Comparison of ENCODE assay signal across 1 cellular context in genomic region chr17:41864837-41865595, GRCh38.
TF ChIP-seq lines count a peak whose summit lies in the region.

A gene with protein sequence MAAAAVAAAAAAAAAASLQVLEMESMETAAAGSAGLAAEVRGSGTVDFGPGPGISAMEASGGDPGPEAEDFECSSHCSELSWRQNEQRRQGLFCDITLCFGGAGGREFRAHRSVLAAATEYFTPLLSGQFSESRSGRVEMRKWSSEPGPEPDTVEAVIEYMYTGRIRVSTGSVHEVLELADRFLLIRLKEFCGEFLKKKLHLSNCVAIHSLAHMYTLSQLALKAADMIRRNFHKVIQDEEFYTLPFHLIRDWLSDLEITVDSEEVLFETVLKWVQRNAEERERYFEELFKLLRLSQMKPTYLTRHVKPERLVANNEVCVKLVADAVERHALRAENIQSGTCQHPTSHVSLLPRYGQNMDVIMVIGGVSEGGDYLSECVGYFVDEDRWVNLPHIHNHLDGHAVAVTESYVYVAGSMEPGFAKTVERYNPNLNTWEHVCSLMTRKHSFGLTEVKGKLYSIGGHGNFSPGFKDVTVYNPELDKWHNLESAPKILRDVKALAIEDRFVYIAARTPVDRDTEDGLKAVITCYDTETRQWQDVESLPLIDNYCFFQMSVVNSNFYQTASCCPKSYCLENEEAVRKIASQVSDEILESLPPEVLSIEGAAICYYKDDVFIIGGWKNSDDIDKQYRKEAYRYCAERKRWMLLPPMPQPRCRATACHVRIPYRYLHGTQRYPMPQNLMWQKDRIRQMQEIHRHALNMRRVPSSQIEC (minus strand): TSS chr17:41865423. CDS start chr17:41865370, 53 bp downstream.

TF ChIP-seq in K562, 482 proteins besides CTCF, POLR2A, EP300 and RAD21 (continued from another document and continues in another):
- TF ChIP-seq, protein P1, sequence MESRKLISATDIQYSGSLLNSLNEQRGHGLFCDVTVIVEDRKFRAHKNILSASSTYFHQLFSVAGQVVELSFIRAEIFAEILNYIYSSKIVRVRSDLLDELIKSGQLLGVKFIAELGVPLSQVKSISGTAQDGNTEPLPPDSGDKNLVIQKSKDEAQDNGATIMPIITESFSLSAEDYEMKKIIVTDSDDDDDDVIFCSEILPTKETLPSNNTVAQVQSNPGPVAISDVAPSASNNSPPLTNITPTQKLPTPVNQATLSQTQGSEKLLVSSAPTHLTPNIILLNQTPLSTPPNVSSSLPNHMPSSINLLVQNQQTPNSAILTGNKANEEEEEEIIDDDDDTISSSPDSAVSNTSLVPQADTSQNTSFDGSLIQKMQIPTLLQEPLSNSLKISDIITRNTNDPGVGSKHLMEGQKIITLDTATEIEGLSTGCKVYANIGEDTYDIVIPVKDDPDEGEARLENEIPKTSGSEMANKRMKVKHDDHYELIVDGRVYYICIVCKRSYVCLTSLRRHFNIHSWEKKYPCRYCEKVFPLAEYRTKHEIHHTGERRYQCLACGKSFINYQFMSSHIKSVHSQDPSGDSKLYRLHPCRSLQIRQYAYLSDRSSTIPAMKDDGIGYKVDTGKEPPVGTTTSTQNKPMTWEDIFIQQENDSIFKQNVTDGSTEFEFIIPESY (CRISPR knock-in tag; IDR thresholded peaks at IDR 0.05) = no peak
- no peak for TF ChIP-seq PURB (CRISPR knock-in tag; IDR thresholded peaks at IDR 0.05; ENCODE audit: low read depth)
- no peak for TF ChIP-seq NR0B1 (IDR thresholded peaks at IDR 0.05; ENCODE audit: partially characterized antibody)
- TF ChIP-seq CREB1 (IDR thresholded peaks at IDR 0.05) = peak; percentile 49; the same call in 1 of the 2 replicates
- peak; percentile 64; the same call in 1 of the 2 replicates for TF ChIP-seq CREB1 (CRISPR knock-in tag; IDR thresholded peaks at IDR 0.05)
- TF ChIP-seq ZBTB2 (IDR thresholded peaks at IDR 0.05) = no peak
- no peak for TF ChIP-seq JUN (IDR thresholded peaks at IDR 0.05; ENCODE audit: borderline replicate concordance, low read depth, low read length)
- no peak for TF ChIP-seq JUN (CRISPR knock-in tag; IDR thresholded peaks at IDR 0.05; ENCODE audit: borderline replicate concordance)
- no peak for TF ChIP-seq ARID2 (IDR thresholded peaks at IDR 0.05)
- no peak for TF ChIP-seq FOXP4 (CRISPR knock-in tag; IDR thresholded peaks at IDR 0.05; ENCODE audit: borderline replicate concordance)
- TF ChIP-seq FOXP1 (CRISPR knock-in tag; IDR thresholded peaks at IDR 0.05) = no peak; the same call in 1 of the 2 replicates
- TF ChIP-seq SLC30A9 (CRISPR knock-in tag; IDR thresholded peaks at IDR 0.05) = no peak
- TF ChIP-seq, protein P2, sequence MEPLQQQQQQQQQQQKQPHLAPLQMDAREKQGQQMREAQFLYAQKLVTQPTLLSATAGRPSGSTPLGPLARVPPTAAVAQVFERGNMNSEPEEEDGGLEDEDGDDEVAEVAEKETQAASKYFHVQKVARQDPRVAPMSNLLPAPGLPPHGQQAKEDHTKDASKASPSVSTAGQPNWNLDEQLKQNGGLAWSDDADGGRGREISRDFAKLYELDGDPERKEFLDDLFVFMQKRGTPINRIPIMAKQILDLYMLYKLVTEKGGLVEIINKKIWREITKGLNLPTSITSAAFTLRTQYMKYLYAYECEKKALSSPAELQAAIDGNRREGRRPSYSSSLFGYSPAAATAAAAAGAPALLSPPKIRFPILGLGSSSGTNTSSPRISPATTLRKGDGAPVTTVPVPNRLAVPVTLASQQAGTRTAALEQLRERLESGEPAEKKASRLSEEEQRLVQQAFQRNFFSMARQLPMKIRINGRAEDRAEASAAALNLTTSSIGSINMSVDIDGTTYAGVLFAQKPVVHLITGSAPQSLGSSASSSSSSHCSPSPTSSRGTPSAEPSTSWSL (CRISPR knock-in tag; IDR thresholded peaks at IDR 0.05; ENCODE audit: borderline replicate concordance) = no peak
- TF ChIP-seq TEAD4 (IDR thresholded peaks at IDR 0.05; ENCODE audit: low read length) = peak; percentile 32; the same call in 1 of the 2 replicates
- TF ChIP-seq TEAD4 (CRISPR knock-in tag; IDR thresholded peaks at IDR 0.05; ENCODE audit: borderline replicate concordance) = no peak
- TF ChIP-seq MEF2D (tag; conservative IDR thresholded peaks at IDR 0.05; ENCODE audit: low read depth) = no peak
- TF ChIP-seq NR4A1 (CRISPR knock-in tag; IDR thresholded peaks at IDR 0.05) = no peak
- TF ChIP-seq NR4A1 (tag; IDR thresholded peaks at IDR 0.05) = no peak
- TF ChIP-seq ZNF707 (CRISPR knock-in tag; conservative IDR thresholded peaks at IDR 0.05) = no peak
- peak; percentile 88 for TF ChIP-seq POLR2AphosphoS5 (IDR thresholded peaks at IDR 0.05; ENCODE audit: control insufficient read depth, insufficient read depth, low read depth, low read length)
- TF ChIP-seq POLR2H (tag; IDR thresholded peaks at IDR 0.05; ENCODE audit: low read depth) = peak; percentile 73
- TF ChIP-seq KDM5B (IDR thresholded peaks at IDR 0.05; ENCODE audit: insufficient replicate concordance, low read depth, low read length) = no peak
- TF ChIP-seq, protein P3, sequence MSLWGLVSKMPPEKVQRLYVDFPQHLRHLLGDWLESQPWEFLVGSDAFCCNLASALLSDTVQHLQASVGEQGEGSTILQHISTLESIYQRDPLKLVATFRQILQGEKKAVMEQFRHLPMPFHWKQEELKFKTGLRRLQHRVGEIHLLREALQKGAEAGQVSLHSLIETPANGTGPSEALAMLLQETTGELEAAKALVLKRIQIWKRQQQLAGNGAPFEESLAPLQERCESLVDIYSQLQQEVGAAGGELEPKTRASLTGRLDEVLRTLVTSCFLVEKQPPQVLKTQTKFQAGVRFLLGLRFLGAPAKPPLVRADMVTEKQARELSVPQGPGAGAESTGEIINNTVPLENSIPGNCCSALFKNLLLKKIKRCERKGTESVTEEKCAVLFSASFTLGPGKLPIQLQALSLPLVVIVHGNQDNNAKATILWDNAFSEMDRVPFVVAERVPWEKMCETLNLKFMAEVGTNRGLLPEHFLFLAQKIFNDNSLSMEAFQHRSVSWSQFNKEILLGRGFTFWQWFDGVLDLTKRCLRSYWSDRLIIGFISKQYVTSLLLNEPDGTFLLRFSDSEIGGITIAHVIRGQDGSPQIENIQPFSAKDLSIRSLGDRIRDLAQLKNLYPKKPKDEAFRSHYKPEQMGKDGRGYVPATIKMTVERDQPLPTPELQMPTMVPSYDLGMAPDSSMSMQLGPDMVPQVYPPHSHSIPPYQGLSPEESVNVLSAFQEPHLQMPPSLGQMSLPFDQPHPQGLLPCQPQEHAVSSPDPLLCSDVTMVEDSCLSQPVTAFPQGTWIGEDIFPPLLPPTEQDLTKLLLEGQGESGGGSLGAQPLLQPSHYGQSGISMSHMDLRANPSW (CRISPR knock-in tag; IDR thresholded peaks at IDR 0.05) = no peak
- TF ChIP-seq DACH1 (IDR thresholded peaks at IDR 0.05; ENCODE audit: partially characterized antibody) = no peak
- TF ChIP-seq, protein P4, sequence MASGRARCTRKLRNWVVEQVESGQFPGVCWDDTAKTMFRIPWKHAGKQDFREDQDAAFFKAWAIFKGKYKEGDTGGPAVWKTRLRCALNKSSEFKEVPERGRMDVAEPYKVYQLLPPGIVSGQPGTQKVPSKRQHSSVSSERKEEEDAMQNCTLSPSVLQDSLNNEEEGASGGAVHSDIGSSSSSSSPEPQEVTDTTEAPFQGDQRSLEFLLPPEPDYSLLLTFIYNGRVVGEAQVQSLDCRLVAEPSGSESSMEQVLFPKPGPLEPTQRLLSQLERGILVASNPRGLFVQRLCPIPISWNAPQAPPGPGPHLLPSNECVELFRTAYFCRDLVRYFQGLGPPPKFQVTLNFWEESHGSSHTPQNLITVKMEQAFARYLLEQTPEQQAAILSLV (tag; IDR thresholded peaks at IDR 0.05) = no peak
- TF ChIP-seq HNRNPUL1 (IDR thresholded peaks at IDR 0.05; ENCODE audit: low read length) = no peak
- TF ChIP-seq FOSL1 (tag; conservative IDR thresholded peaks at IDR 0.05) = no peak
- no peak for TF ChIP-seq ZC3H8 (IDR thresholded peaks at IDR 0.05)
- TF ChIP-seq RFX1 (IDR thresholded peaks at IDR 0.05) = no peak
- TF ChIP-seq SAFB (IDR thresholded peaks at IDR 0.05; ENCODE audit: borderline replicate concordance, low read depth, low read length) = no peak
- no peak for TF ChIP-seq ZNF589 (CRISPR knock-in tag; IDR thresholded peaks at IDR 0.05; ENCODE audit: low read depth)
- no peak for TF ChIP-seq ZKSCAN1 (IDR thresholded peaks at IDR 0.05; ENCODE audit: low read depth, low read length)
- no peak for TF ChIP-seq IRF2 (CRISPR knock-in tag; IDR thresholded peaks at IDR 0.05)
- no peak for TF ChIP-seq BACH1 (tag; IDR thresholded peaks at IDR 0.05)
- no peak for TF ChIP-seq JUNB (CRISPR knock-in tag; conservative IDR thresholded peaks at IDR 0.05)
- no peak for TF ChIP-seq ZNF146 (CRISPR knock-in tag; IDR thresholded peaks at IDR 0.05; ENCODE audit: unreplicated experiment)
- TF ChIP-seq LARP7 (IDR thresholded peaks at IDR 0.05) = no peak
- no peak for TF ChIP-seq BRD4 (IDR thresholded peaks at IDR 0.05)
- TF ChIP-seq, protein P5, sequence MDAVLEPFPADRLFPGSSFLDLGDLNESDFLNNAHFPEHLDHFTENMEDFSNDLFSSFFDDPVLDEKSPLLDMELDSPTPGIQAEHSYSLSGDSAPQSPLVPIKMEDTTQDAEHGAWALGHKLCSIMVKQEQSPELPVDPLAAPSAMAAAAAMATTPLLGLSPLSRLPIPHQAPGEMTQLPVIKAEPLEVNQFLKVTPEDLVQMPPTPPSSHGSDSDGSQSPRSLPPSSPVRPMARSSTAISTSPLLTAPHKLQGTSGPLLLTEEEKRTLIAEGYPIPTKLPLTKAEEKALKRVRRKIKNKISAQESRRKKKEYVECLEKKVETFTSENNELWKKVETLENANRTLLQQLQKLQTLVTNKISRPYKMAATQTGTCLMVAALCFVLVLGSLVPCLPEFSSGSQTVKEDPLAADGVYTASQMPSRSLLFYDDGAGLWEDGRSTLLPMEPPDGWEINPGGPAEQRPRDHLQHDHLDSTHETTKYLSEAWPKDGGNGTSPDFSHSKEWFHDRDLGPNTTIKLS (IDR thresholded peaks at IDR 0.05; ENCODE audit: borderline replicate concordance, low read depth) = peak; percentile 50; the same call in 1 of the 2 replicates
- no peak for TF ChIP-seq ARNT (IDR thresholded peaks at IDR 0.05)
- peak; percentile 4; the same call in 1 of the 2 replicates for TF ChIP-seq TCF3 (CRISPR knock-in tag; IDR thresholded peaks at IDR 0.05)
- TF ChIP-seq PTTG1 (tag; IDR thresholded peaks at IDR 0.05; ENCODE audit: low read depth) = no peak
- TF ChIP-seq, protein P6, sequence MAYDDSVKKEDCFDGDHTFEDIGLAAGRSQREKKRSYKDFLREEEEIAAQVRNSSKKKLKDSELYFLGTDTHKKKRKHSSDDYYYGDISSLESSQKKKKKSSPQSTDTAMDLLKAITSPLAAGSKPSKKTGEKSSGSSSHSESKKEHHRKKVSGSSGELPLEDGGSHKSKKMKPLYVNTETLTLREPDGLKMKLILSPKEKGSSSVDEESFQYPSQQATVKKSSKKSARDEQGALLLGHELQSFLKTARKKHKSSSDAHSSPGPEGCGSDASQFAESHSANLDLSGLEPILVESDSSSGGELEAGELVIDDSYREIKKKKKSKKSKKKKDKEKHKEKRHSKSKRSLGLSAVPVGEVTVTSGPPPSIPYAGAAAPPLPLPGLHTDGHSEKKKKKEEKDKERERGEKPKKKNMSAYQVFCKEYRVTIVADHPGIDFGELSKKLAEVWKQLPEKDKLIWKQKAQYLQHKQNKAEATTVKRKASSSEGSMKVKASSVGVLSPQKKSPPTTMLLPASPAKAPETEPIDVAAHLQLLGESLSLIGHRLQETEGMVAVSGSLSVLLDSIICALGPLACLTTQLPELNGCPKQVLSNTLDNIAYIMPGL (CRISPR knock-in tag; IDR thresholded peaks at IDR 0.05) = no peak
- no peak for TF ChIP-seq ZFP36 (IDR thresholded peaks at IDR 0.05; ENCODE audit: low read depth, low read length, partially characterized antibody)
- TF ChIP-seq ZC3H11A (IDR thresholded peaks at IDR 0.05; ENCODE audit: low read depth, low read length) = no peak
- no peak for TF ChIP-seq NFYB (IDR thresholded peaks at IDR 0.05; ENCODE audit: extremely low read depth, insufficient read length)
- TF ChIP-seq, protein P7, sequence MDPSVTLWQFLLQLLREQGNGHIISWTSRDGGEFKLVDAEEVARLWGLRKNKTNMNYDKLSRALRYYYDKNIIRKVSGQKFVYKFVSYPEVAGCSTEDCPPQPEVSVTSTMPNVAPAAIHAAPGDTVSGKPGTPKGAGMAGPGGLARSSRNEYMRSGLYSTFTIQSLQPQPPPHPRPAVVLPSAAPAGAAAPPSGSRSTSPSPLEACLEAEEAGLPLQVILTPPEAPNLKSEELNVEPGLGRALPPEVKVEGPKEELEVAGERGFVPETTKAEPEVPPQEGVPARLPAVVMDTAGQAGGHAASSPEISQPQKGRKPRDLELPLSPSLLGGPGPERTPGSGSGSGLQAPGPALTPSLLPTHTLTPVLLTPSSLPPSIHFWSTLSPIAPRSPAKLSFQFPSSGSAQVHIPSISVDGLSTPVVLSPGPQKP (CRISPR knock-in tag; IDR thresholded peaks at IDR 0.05) = no peak
- TF ChIP-seq EZH2 (IDR thresholded peaks at IDR 0.05; ENCODE audit: borderline replicate concordance, low read depth, low read length) = no peak
- no peak for TF ChIP-seq ZNF212 (CRISPR knock-in tag; IDR thresholded peaks at IDR 0.05)
- TF ChIP-seq BRCA1 (IDR thresholded peaks at IDR 0.05) = no peak
- no peak for TF ChIP-seq BRCA1 (CRISPR knock-in tag; IDR thresholded peaks at IDR 0.05)
